8 cellular contexts compared by ENCODE assay signal in genomic region chr7:816300-816750, GRCh38. TPM values are rescaled to one million over a fixed set of nuclear protein-coding genes. Genes with fewer than 3 reads are reported as not detected.
DNase-seq lines count a peak whose midpoint lies in the region; ATAC-seq and TF ChIP-seq lines count a peak whose summit lies in the region.

No MANE protein-coding gene starts in this region.

- peak overlapping the region; percentile 93 to 94 for H3K4me3 ChIP-seq in gastroesophageal sphincter
- peak overlapping the region; percentile 83 for H3K4me3 ChIP-seq in thoracic aorta

- no peaks in the 10 kb centered on the region for H3K9me3 ChIP-seq in gastroesophageal sphincter
- no peaks in the 10 kb centered on the region for H3K9me3 ChIP-seq in thoracic aorta

- H3K27me3 Mint-ChIP-seq in activated naive CD4-positive, alpha-beta T cell treated with anti-CD3 and anti-CD28 coated beads, Interleukin-2, amount 10 ng/mL, durations not matched to agents 7 days and 5 days, result peaks cover 52% of the 10 kb centered on the region
- no peaks in the 10 kb centered on the region for H3K27me3 Mint-ChIP-seq in osteocyte (ENCODE audit: unreplicated experiment)

- no peak for TF ChIP-seq CTCF in GM10248 (IDR thresholded peaks at IDR 0.05; ENCODE audit: control extremely low read depth, extremely low read depth, low read depth, missing control alignments)
- TF ChIP-seq CTCF in gastroesophageal sphincter (IDR thresholded peaks at IDR 0.05), result no peak
- TF ChIP-seq CTCF in osteocyte (IDR thresholded peaks at IDR 0.05), result no peak
- TF ChIP-seq CTCF in thoracic aorta (IDR thresholded peaks at IDR 0.05), result no peak

- no peak overlapping the region for H3K27ac Mint-ChIP-seq in activated naive CD4-positive, alpha-beta T cell treated with anti-CD3 and anti-CD28 coated beads, Interleukin-2, amount 10 ng/mL, durations not matched to agents 7 days and 5 days
- no peak overlapping the region for H3K27ac Mint-ChIP-seq in osteocyte (ENCODE audit: unreplicated experiment)

- ATAC-seq in HG02588 (IDR thresholded peaks at IDR 0.05; ENCODE audit: unreplicated experiment) (peak; percentile 91), gastroesophageal sphincter (peak; percentile 95), thoracic aorta (ENCODE audit: insufficient number of reproducible peaks, low FRiP score, low read depth) (peak; percentile 66)

- TF ChIP-seq POLR2A in gastroesophageal sphincter (IDR thresholded peaks at IDR 0.05), result peak; percentile 73 to 89

- CTCF ChIA-PET in GM10248 (lab: Yijun Ruan, JAX), result interaction anchor here (0.8 to 2.4 kb wide), 5 partner anchors 8 to 57 kb away, joined by 3 to 9 read pairs (median 3); no protein-coding TSS in a partner anchor
- CTCF ChIA-PET in activated naive CD4-positive, alpha-beta T cell treated with anti-CD3 and anti-CD28 coated beads, Interleukin-2, amount 10 ng/mL, durations not matched to agents 7 days and 5 days (lab: Charles Lee), result interaction anchor here (1.5 to 3.4 kb wide), 3 partner anchors 15 to 57 kb away, joined by 3 to 22 read pairs (median 11); partner anchors contain the start of gene SUN1

- DNase-seq in GM10248 (ENCODE audit: extremely low spot score), result peak; percentile 99
- DNase-seq in NCI-H1092 (lab: John Stamatoyannopoulos, UW), result peak; percentile 99
- DNase-seq in SK-N-DZ (ENCODE audit: low spot score), result peak; percentile 97
- peak; percentile 98 for DNase-seq in activated naive CD4-positive, alpha-beta T cell treated with anti-CD3 and anti-CD28 coated beads, Interleukin-2, amount 10 ng/mL, durations not matched to agents 7 days and 5 days
- peak; percentile 99 for DNase-seq in osteocyte (ENCODE audit: extremely low spot score, unreplicated experiment)
- DNase-seq in thoracic aorta (ENCODE audit: low spot score), result peak; percentile 88

- peaks cover 64% of the 10 kb centered on the region for H3K4me1 Mint-ChIP-seq in activated naive CD4-positive, alpha-beta T cell treated with anti-CD3 and anti-CD28 coated beads, Interleukin-2, amount 10 ng/mL, durations not matched to agents 7 days and 5 days
- peaks cover 60% of the 10 kb centered on the region for H3K4me1 Mint-ChIP-seq in osteocyte (ENCODE audit: unreplicated experiment)

- no CpG with 5 or more reads among the region's 51 CpGs for WGBS in gastroesophageal sphincter (ENCODE audit: low coverage in 1 of 2), 2 donors

- H3K36me3 Mint-ChIP-seq in activated naive CD4-positive, alpha-beta T cell treated with anti-CD3 and anti-CD28 coated beads, Interleukin-2, amount 10 ng/mL, durations not matched to agents 7 days and 5 days, result peaks cover 12% of the 10 kb centered on the region
- peaks cover 6% of the 10 kb centered on the region for H3K36me3 Mint-ChIP-seq in osteocyte (ENCODE audit: unreplicated experiment)

- H3K27ac ChIP-seq in gastroesophageal sphincter (peak overlapping the region; percentile 70 to 96 (median 95)), thoracic aorta (peak overlapping the region; percentile 96 to 99)

- POLR2A ChIA-PET in GM10248 (lab: Yijun Ruan, JAX), result interaction anchor here (1.0 kb wide), 1 partner anchor 16 kb away, joined by 8 read pairs; the partner anchor contains the start of gene SUN1

- peaks cover 3 to 89% (median 36%) of the 10 kb centered on the region in 3 donors for H3K4me1 ChIP-seq in gastroesophageal sphincter
- peaks cover 32 to 74% of the 10 kb centered on the region in 2 donors for H3K4me1 ChIP-seq in thoracic aorta (ENCODE audit: control insufficient read depth in 1 of 2, low read depth in 2 of 2)

- peak overlapping the region; percentile 79 for H3K4me3 Mint-ChIP-seq in activated naive CD4-positive, alpha-beta T cell treated with anti-CD3 and anti-CD28 coated beads, Interleukin-2, amount 10 ng/mL, durations not matched to agents 7 days and 5 days
- H3K4me3 Mint-ChIP-seq in osteocyte (ENCODE audit: unreplicated experiment), result peak overlapping the region; percentile 71

- no peaks in the 10 kb centered on the region for H3K9me3 Mint-ChIP-seq in activated naive CD4-positive, alpha-beta T cell treated with anti-CD3 and anti-CD28 coated beads, Interleukin-2, amount 10 ng/mL, durations not matched to agents 7 days and 5 days
- H3K9me3 Mint-ChIP-seq in osteocyte (ENCODE audit: unreplicated experiment), result peaks cover 9% of the 10 kb centered on the region

- TF ChIP-seq EP300 in gastroesophageal sphincter (IDR thresholded peaks at IDR 0.05), result no peak

- H3K36me3 ChIP-seq in gastroesophageal sphincter (no peaks in the 10 kb centered on the region), thoracic aorta (no peaks in the 10 kb centered on the region)

- no peaks in the 10 kb centered on the region for H3K27me3 ChIP-seq in gastroesophageal sphincter
- no peaks in the 10 kb centered on the region for H3K27me3 ChIP-seq in thoracic aorta (replicated peaks; ENCODE audit: insufficient read depth)

RNA-seq across cellular contexts. Expression of gene SUN1, which starts 16.0 kb away (rescaled TPM):
- 120 and 153 TPM in 2 replicates for polyA plus RNA-seq in SK-N-DZ (2014; cell fraction: cytosol; rRNA removed)
- polyA plus RNA-seq in SK-N-DZ (2014; cell fraction: nucleus; rRNA removed), result 448 and 810 TPM in 2 replicates
- total RNA-seq in gastroesophageal sphincter, result 100 to 1,000 TPM; 151 to 261 (median 231) TPM
- 212 and 226 TPM in 2 replicates for total RNA-seq in osteocyte
- total RNA-seq in thoracic aorta, result 100 to 1,000 TPM; 205 to 319 TPM

Comparison
In these comparisons a context has a peak if more than half of its experiments do, and no peak if none do; other contexts are left out.
1. Peak in every context shown above with its lines: DNase-seq, ATAC-seq, H3K4me3 ChIP-seq and H3K27ac ChIP-seq.